Comparison of ENCODE assay signal across 1 cellular context in the genomic region with DNA sequence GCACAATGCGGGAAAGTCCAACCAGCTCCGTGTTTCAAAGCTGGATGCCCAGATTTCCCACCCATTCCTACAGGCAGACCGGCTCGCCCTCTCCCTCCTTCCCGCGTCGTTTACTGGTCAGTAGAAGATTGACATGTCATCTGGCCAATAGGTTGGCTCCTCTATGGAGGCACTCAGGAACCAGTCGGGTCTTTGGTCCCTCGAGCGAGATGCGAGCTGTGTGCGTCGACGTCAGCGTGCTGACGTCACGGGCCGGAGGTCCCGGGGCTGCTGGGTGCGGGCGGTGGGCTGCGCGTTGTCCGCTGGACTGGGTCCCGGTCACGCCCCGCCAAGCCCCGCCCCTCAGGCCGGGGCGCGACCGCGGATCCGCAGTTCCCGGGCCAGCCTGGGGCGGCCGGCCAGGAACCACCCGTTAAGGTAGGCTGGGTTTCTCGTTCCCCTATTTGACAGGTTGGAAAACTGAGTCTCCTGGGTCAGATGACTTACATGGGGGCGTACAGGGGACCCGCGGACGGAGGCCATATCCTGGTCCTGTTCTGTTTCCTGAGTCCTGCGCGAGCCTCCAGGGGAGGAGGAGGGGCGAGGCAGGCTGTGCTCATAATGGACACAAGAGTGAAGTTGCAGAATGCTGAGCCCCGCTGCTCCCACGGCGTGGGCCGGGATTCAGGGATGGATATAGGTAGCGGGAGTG.
TF ChIP-seq lines count a peak whose summit lies in the region.

STARD3NL (plus strand) TSS at position 242 of the 691 bp plus-strand sequence. CDS start 29,260 bp downstream, outside the sequence.

TF ChIP-seq in HepG2, 621 proteins besides CTCF, POLR2A, EP300 and RAD21 (continued from another document and continues in another):
- TF ChIP-seq GTF3A (CRISPR knock-in tag; conservative IDR thresholded peaks at IDR 0.05): 0 out of 2 replicates have a peak, but pooled peaks have one; percentile 57
- TF ChIP-seq IRF9 (CRISPR knock-in tag; IDR thresholded peaks at IDR 0.05; ENCODE audit: borderline replicate concordance): no peak
- TF ChIP-seq DRAP1 (CRISPR knock-in tag; IDR thresholded peaks at IDR 0.05): peak; percentile 54
- no peak for TF ChIP-seq DMTF1 (CRISPR knock-in tag; IDR thresholded peaks at IDR 0.05)
- 0 out of 2 replicates have a peak, but pooled peaks have one; percentile 34 for TF ChIP-seq ZNF317 (CRISPR knock-in tag; IDR thresholded peaks at IDR 0.05)
- TF ChIP-seq HMG20A (CRISPR knock-in tag; IDR thresholded peaks at IDR 0.05; ENCODE audit: borderline replicate concordance): no peak; the same call in 1 of the 2 replicates
- TF ChIP-seq ZNF619 (CRISPR knock-in tag; IDR thresholded peaks at IDR 0.05): no peak
- peak; percentile 72 for TF ChIP-seq ELF1 (CRISPR knock-in tag; IDR thresholded peaks at IDR 0.05)
- TF ChIP-seq BORCS8-MEF2B (CRISPR knock-in tag; IDR thresholded peaks at IDR 0.05): peak; percentile 63; the same call in 1 of the 2 replicates
- peak; percentile 70; the same call in 1 of the 2 replicates for TF ChIP-seq RNF2 (conservative IDR thresholded peaks at IDR 0.05; ENCODE audit: low read depth)
- TF ChIP-seq HNF4G (IDR thresholded peaks at IDR 0.05; ENCODE audit: borderline replicate concordance, low read depth, low read length): no peak
- no peak for TF ChIP-seq HNF4G (CRISPR knock-in tag; IDR thresholded peaks at IDR 0.05; ENCODE audit: borderline replicate concordance, low read depth)
- no peak for TF ChIP-seq RAD51 (IDR thresholded peaks at IDR 0.05; ENCODE audit: borderline replicate concordance)
- TF ChIP-seq ZNF687 (CRISPR knock-in tag; IDR thresholded peaks at IDR 0.05): peak; percentile 95
- no peak for TF ChIP-seq AFF4 (CRISPR knock-in tag; IDR thresholded peaks at IDR 0.05)
- no peak for TF ChIP-seq ZNF557 (CRISPR knock-in tag; IDR thresholded peaks at IDR 0.05)
- TF ChIP-seq GPN1 (CRISPR knock-in tag; IDR thresholded peaks at IDR 0.05; ENCODE audit: borderline replicate concordance): no peak
- no peak for TF ChIP-seq SP1 (IDR thresholded peaks at IDR 0.05)
- TF ChIP-seq SP1 (CRISPR knock-in tag; IDR thresholded peaks at IDR 0.05): peak; percentile 34
- TF ChIP-seq POLR2AphosphoS5 (IDR thresholded peaks at IDR 0.05; ENCODE audit: low read depth, low read length): peak; percentile 70
- peak; percentile 93 for TF ChIP-seq POGZ (CRISPR knock-in tag; IDR thresholded peaks at IDR 0.05)
- TF ChIP-seq TMF1 (CRISPR knock-in tag; IDR thresholded peaks at IDR 0.05; ENCODE audit: low read depth): 0 out of 2 replicates have a peak, but pooled peaks have one; percentile 30
- TF ChIP-seq SMARCC2 (IDR thresholded peaks at IDR 0.05): no peak
- no peak for TF ChIP-seq ATF4 (CRISPR knock-in tag; IDR thresholded peaks at IDR 0.05)
- TF ChIP-seq SRF (IDR thresholded peaks at IDR 0.05; ENCODE audit: low read depth, low read length): no peak
- TF ChIP-seq ZNF264 (CRISPR knock-in tag; IDR thresholded peaks at IDR 0.05): no peak
- peak; percentile 83; the same call in 1 of the 2 replicates for TF ChIP-seq ZNF34 (CRISPR knock-in tag; IDR thresholded peaks at IDR 0.05; ENCODE audit: borderline replicate concordance)
- TF ChIP-seq HNRNPLL (IDR thresholded peaks at IDR 0.05; ENCODE audit: low read depth, low read length, poor library complexity, severe bottlenecking): peak; percentile 76
- peak; percentile 91 for TF ChIP-seq ASH2L (IDR thresholded peaks at IDR 0.05; ENCODE audit: insufficient read length, low read depth, low read length)
- TF ChIP-seq HNF4A (CRISPR knock-in tag; IDR thresholded peaks at IDR 0.05): peak; percentile 7; the same call in 1 of the 2 replicates
- no peak for TF ChIP-seq U2AF2 (IDR thresholded peaks at IDR 0.05; ENCODE audit: low read depth, low read length)
- TF ChIP-seq HINFP (CRISPR knock-in tag; IDR thresholded peaks at IDR 0.05; ENCODE audit: low read depth): no peak; the same call in 1 of the 2 replicates
- no peak for TF ChIP-seq ZNF691 (CRISPR knock-in tag; IDR thresholded peaks at IDR 0.05; ENCODE audit: borderline replicate concordance, low read depth)
- peak; percentile 83 for TF ChIP-seq THAP11 (CRISPR knock-in tag; IDR thresholded peaks at IDR 0.05)
- TF ChIP-seq RFX5 (IDR thresholded peaks at IDR 0.05; ENCODE audit: low read depth, low read length): peak; percentile 78; the same call in 1 of the 2 replicates
- no peak for TF ChIP-seq ZNF33A (CRISPR knock-in tag; IDR thresholded peaks at IDR 0.05; ENCODE audit: borderline replicate concordance)
- no peak for TF ChIP-seq ZUFSP (CRISPR knock-in tag; IDR thresholded peaks at IDR 0.05; ENCODE audit: borderline replicate concordance)
- TF ChIP-seq TRIM24 (CRISPR knock-in tag; IDR thresholded peaks at IDR 0.05): no peak
- TF ChIP-seq EHMT2 (IDR thresholded peaks at IDR 0.05; ENCODE audit: borderline replicate concordance, low read depth, low read length): no peak
- no peak for TF ChIP-seq GTF2F1 (IDR thresholded peaks at IDR 0.05; ENCODE audit: low read length)
- TF ChIP-seq NCOR1 (IDR thresholded peaks at IDR 0.05; ENCODE audit: borderline replicate concordance, low read length): no peak
